9 cellular contexts compared by ENCODE assay signal in the genomic region with DNA sequence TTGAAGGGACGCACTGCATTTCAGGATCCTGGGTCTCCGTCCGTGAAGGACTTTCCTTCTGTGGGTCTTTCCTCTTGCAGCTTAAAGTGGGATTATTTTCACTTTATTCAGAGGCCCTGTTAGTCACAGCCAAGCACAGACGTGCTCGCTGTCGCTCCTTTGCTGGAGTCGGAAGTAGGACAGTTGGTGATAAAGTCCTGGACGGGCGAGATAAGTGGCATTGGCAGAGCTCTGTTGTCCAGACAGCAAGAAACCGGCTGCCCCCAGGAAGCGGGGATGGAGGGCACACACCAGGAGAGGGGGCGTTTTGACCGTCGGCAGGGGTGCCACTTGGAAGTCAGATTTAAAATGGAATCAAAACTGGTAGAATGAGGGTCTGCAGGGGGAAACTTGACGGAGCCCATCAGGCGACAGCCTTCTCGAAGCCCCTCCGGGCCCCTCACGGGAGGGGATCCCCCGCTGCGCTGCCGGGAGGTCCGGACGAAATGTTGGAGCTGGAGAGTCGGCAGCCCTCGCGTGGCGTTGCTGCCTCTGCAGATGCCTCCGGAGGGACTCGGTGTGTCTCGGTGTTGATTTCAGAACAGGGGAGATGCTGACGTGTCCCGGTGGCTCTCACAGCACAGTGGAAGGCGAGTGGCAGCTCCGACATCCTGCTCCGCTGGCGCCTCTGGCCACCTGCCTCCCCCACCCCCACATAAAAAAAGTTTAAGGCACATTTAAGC.
DNase-seq lines count a peak whose midpoint lies in the region; ATAC-seq and TF ChIP-seq lines count a peak whose summit lies in the region.
"Had no signal": no experiment of that assay in that cellular context is flagged by ENCODE, and none has a peak within 500 bp of the region (broad histone marks: within the 10 kb centered on the region; RNA-seq: fewer than 3 reads in every experiment).

No MANE protein-coding gene starts in this region.

- H3K9me3 ChIP-seq in Peyer's patch (no peaks in the 10 kb centered on the region), testis (no peaks in the 10 kb centered on the region)

- H3K4me3 ChIP-seq in Peyer's patch (peak overlapping the region in 1 of 4 donors; percentile 20), testis (no peak overlapping the region)

- peak overlapping the region; percentile 51 for H3K4me3 Mint-ChIP-seq in activated naive CD4-positive, alpha-beta T cell treated with anti-CD3 and anti-CD28 coated beads, Interleukin-2, amount 10 ng/mL, durations not matched to agents 7 days and 5 days

- peaks cover 0 to 29% (median 2%) of the 10 kb centered on the region in 4 donors for H3K4me1 ChIP-seq in Peyer's patch
- no peaks in the 10 kb centered on the region for H3K4me1 ChIP-seq in testis

- CTCF ChIA-PET in activated naive CD4-positive, alpha-beta T cell treated with anti-CD3 and anti-CD28 coated beads, Interleukin-2, amount 10 ng/mL, durations not matched to agents 7 days and 5 days (lab: Charles Lee), result no interaction called here

- H3K27me3 ChIP-seq in Peyer's patch (no peaks in the 10 kb centered on the region), testis (no peaks in the 10 kb centered on the region)

- peaks cover 11% of the 10 kb centered on the region for H3K36me3 Mint-ChIP-seq in activated naive CD4-positive, alpha-beta T cell treated with anti-CD3 and anti-CD28 coated beads, Interleukin-2, amount 10 ng/mL, durations not matched to agents 7 days and 5 days

- TF ChIP-seq POLR2A in Peyer's patch (IDR thresholded peaks at IDR 0.05) (no peak), testis (IDR thresholded peaks at IDR 0.05) (no peak)

- ATAC-seq in HG02759 (IDR thresholded peaks at IDR 0.05; ENCODE audit: unreplicated experiment), result no peak
- no peak for ATAC-seq in GM18520 (IDR thresholded peaks at IDR 0.05; ENCODE audit: unreplicated experiment)

- WGBS in testis, 2 donors, result 48 to 58% methylated on average over 37 of the region's 37 CpGs

- H3K27ac ChIP-seq in Peyer's patch (peak overlapping the region in 1 of 4 donors; percentile 64), testis (no peak overlapping the region)

- intact Hi-C loops in testis (cut with DNase I; ENCODE audit: low total_unique reads), result no loop called here

- TF ChIP-seq CTCF in Peyer's patch (IDR thresholded peaks at IDR 0.05) (no peak), testis (IDR thresholded peaks at IDR 0.05) (no peak)

- H3K36me3 ChIP-seq in Peyer's patch (no peaks in the 10 kb centered on the region), testis (ENCODE audit: low read depth, missing control alignments) (no peaks in the 10 kb centered on the region)

- H3K27ac Mint-ChIP-seq in activated naive CD4-positive, alpha-beta T cell treated with anti-CD3 and anti-CD28 coated beads, Interleukin-2, amount 10 ng/mL, durations not matched to agents 7 days and 5 days, result peak overlapping the region; percentile 89

- H3K9me3 Mint-ChIP-seq in activated naive CD4-positive, alpha-beta T cell treated with anti-CD3 and anti-CD28 coated beads, Interleukin-2, amount 10 ng/mL, durations not matched to agents 7 days and 5 days, result no peaks in the 10 kb centered on the region

- H3K4me1 Mint-ChIP-seq in activated naive CD4-positive, alpha-beta T cell treated with anti-CD3 and anti-CD28 coated beads, Interleukin-2, amount 10 ng/mL, durations not matched to agents 7 days and 5 days, result peaks cover 89% of the 10 kb centered on the region

- H3K27me3 Mint-ChIP-seq in activated naive CD4-positive, alpha-beta T cell treated with anti-CD3 and anti-CD28 coated beads, Interleukin-2, amount 10 ng/mL, durations not matched to agents 7 days and 5 days, result no peaks in the 10 kb centered on the region

- DNase-seq in Peyer's patch, result peak; percentile 37 to 77 (median 73)
- peak; percentile 68 for DNase-seq in activated naive CD4-positive, alpha-beta T cell treated with anti-CD3 and anti-CD28 coated beads, Interleukin-2, amount 10 ng/mL, durations not matched to agents 7 days and 5 days
- DNase-seq in islet precursor cell, result peak; percentile 72
- DNase-seq in testis, result peak; percentile 26
- no peak for DNase-seq in NCI-H1105 treated with DMSO at 0.1 percent for 48 hours (lab: John Stamatoyannopoulos, UW)
- DNase-seq: Karpas-422, small intestine had no signal
